Comparison of ENCODE assay signal across 8 cellular contexts in genomic region chr6:35522660-35523658, GRCh38. TPM values are rescaled to one million over a fixed set of nuclear protein-coding genes. Genes with fewer than 3 reads are reported as not detected.
A peak's percentile ranks its signal among the peaks of the same experiment; 100 is the strongest.
DNase-seq lines count a peak whose midpoint lies in the region; ATAC-seq and TF ChIP-seq lines count a peak whose summit lies in the region.

No MANE protein-coding gene starts in this region.

- peak; percentile 90 for TF ChIP-seq CTCF in BE2C (IDR thresholded peaks at IDR 0.05; ENCODE audit: low read depth, low read length)
- TF ChIP-seq CTCF in GM23338 (conservative IDR thresholded peaks at IDR 0.05; ENCODE audit: low read depth in 2 of 2), result peak; percentile 78 to 97
- peak; percentile 98 for TF ChIP-seq CTCF in coronary artery (IDR thresholded peaks at IDR 0.05)
- TF ChIP-seq CTCF in liver (IDR thresholded peaks at IDR 0.05; ENCODE audit: low read depth, low read length, missing input control), result peak; percentile 91

- no peaks in the 10 kb centered on the region for H3K79me2 ChIP-seq in GM23338 (replicated peaks; ENCODE audit: insufficient read depth)

- H4K20me1 ChIP-seq in GM23338 (replicated peaks; ENCODE audit: insufficient read depth), result no peaks in the 10 kb centered on the region

- no peaks in the 10 kb centered on the region for H3K9me3 ChIP-seq in BE2C
- no peaks in the 10 kb centered on the region for H3K9me3 ChIP-seq in liver (ENCODE audit: control insufficient read depth in 4 of 4, low read length in 3 of 4)

- H3K27ac ChIP-seq in GM23338 (ENCODE audit: low read depth), result no peak overlapping the region
- no peak overlapping the region for H3K27ac ChIP-seq in coronary artery
- H3K27ac ChIP-seq in liver (ENCODE audit: low read depth in 1 of 2, low read length in 2 of 2), result no peak overlapping the region

- H2AFZ ChIP-seq in GM23338, result peak overlapping the region; percentile 96

- peak overlapping the region; percentile 66 for H3K4me2 ChIP-seq in GM23338

- H3K4me3 ChIP-seq in BE2C (ENCODE audit: low read depth, low read length) (peak overlapping the region; percentile 40), GM23338 (peak overlapping the region; percentile 25; the same call in 1 of the 2 replicates), coronary artery (peak overlapping the region; percentile 45), liver (ENCODE audit: low read depth in 1 of 3, low read length in 3 of 3) (no peak overlapping the region)

- H3K4me1 ChIP-seq in BE2C (no peaks in the 10 kb centered on the region), GM23338 (ENCODE audit: insufficient read depth) (peaks cover 7% of the 10 kb centered on the region), liver (ENCODE audit: control insufficient read depth in 4 of 4, insufficient read depth in 4 of 4, low read length in 3 of 4) (peaks cover 0 to 3% (median 2%) of the 10 kb centered on the region in 4 donors)

- H3K9me2 ChIP-seq in GM23338 (ENCODE audit: insufficient read depth), result no peaks in the 10 kb centered on the region

- peaks cover 14% of the 10 kb centered on the region for H3K4me1 Mint-ChIP-seq in GM23338

- H3K36me3 Mint-ChIP-seq in GM23338 (ENCODE audit: low read depth), result no peaks in the 10 kb centered on the region

- H3K27me3 Mint-ChIP-seq in GM23338 (ENCODE audit: insufficient read depth, low read depth, poor library complexity), result peaks cover 15% of the 10 kb centered on the region

- ATAC-seq in GM23338 (peak; percentile 91), GM21619 (IDR thresholded peaks at IDR 0.05; ENCODE audit: unreplicated experiment) (no peak)

- TF ChIP-seq RAD21 in liver (IDR thresholded peaks at IDR 0.05), result peak; percentile 95 to 97

- 0 out of 2 replicates have a peak, but pooled peaks cover 3% of the 10 kb centered on the region for H3F3A ChIP-seq in GM23338 (replicated peaks; ENCODE audit: low read depth)

- no peak overlapping the region for H3K4me3 Mint-ChIP-seq in GM23338

- 38% methylated on average over 32 of the region's 32 CpGs for WGBS in liver

- peak; percentile 86 for DNase-seq in BE2C
- peak; percentile 86 for DNase-seq in GM23338 (ENCODE audit: low spot score)
- DNase-seq in NCI-H2196 (lab: John Stamatoyannopoulos, UW; ENCODE audit: unreplicated experiment), result peak; percentile 76
- peak; percentile 84 for DNase-seq in activated CD4-positive, alpha-beta T cell treated with anti-CD3 and anti-CD28 coated beads for 48 hours
- no peak for DNase-seq in coronary artery (ENCODE audit: low spot score)
- DNase-seq in stimulated activated CD4-positive, alpha-beta T cell treated with anti-CD3 and anti-CD28 coated beads, Interleukin-4, amount 100 ng/mL, for 48 hours (ENCODE audit: low read depth in 2 of 2), result peak; percentile 69 to 78

- no peak overlapping the region for H3K27ac Mint-ChIP-seq in GM23338

- no peaks in the 10 kb centered on the region for H3K36me3 ChIP-seq in BE2C
- no peaks in the 10 kb centered on the region for H3K36me3 ChIP-seq in GM23338 (ENCODE audit: insufficient read depth)
- H3K36me3 ChIP-seq in liver (ENCODE audit: control insufficient read depth in 4 of 4, insufficient read depth in 3 of 4, low read depth in 1 of 4, low read length in 3 of 4), result no peaks in the 10 kb centered on the region

- H3K27me3 ChIP-seq in BE2C (no peaks in the 10 kb centered on the region), GM23338 (ENCODE audit: insufficient read depth) (no peaks in the 10 kb centered on the region), liver (ENCODE audit: control insufficient read depth in 4 of 4, insufficient read depth in 4 of 4, low read length in 3 of 4) (no peaks in the 10 kb centered on the region)

- no peak overlapping the region for H3K9ac ChIP-seq in liver (ENCODE audit: low read depth in 1 of 2, low read length in 2 of 2)

- no peaks in the 10 kb centered on the region; the same call in 2 of the 3 replicates for H3K9me3 Mint-ChIP-seq in GM23338

TF ChIP-seq in GM23338, 12 proteins besides CTCF, POLR2A, EP300 and RAD21 (continues in another document):
- TF ChIP-seq POLR2AphosphoS5 (IDR thresholded peaks at IDR 0.05; ENCODE audit: low read depth) (no peak), STAT1 (IDR thresholded peaks at IDR 0.05; ENCODE audit: unreplicated experiment) (no peak), ZNF331 (CRISPR knock-in tag; IDR thresholded peaks at IDR 0.05; ENCODE audit: low read depth) (no peak), NANOG (IDR thresholded peaks at IDR 0.05; ENCODE audit: borderline replicate concordance) (no peak), CREB1 (CRISPR knock-in tag; IDR thresholded peaks at IDR 0.05; ENCODE audit: low read depth) (no peak), ZNF114 (CRISPR knock-in tag; IDR thresholded peaks at IDR 0.05) (no peak)

TF ChIP-seq in liver, 16 proteins besides CTCF, POLR2A, EP300 and RAD21:
- TF ChIP-seq EGR1 (IDR thresholded peaks at IDR 0.05; ENCODE audit: low read depth in 2 of 2) (no peak), JUND (IDR thresholded peaks at IDR 0.05) (no peak), NR2F2 (IDR thresholded peaks at IDR 0.05) (no peak), FOXA1 (IDR thresholded peaks at IDR 0.05) (no peak), REST (IDR thresholded peaks at IDR 0.05) (no peak), HNF4A (conservative IDR thresholded peaks at IDR 0.05) (no peak), GABPA (IDR thresholded peaks at IDR 0.05 in 1 of 2, conservative IDR thresholded peaks at IDR 0.05 in 1 of 2) (no peak), ATF3 (IDR thresholded peaks at IDR 0.05) (no peak), FOXA2 (IDR thresholded peaks at IDR 0.05) (no peak), YY1 (IDR thresholded peaks at IDR 0.05) (no peak), ZBTB33 (IDR thresholded peaks at IDR 0.05) (no peak), RXRA (IDR thresholded peaks at IDR 0.05) (no peak), MAX (IDR thresholded peaks at IDR 0.05) (no peak), TAF1 (conservative IDR thresholded peaks at IDR 0.05) (no peak), HNF4G (IDR thresholded peaks at IDR 0.05) (no peak), SP1 (IDR thresholded peaks at IDR 0.05) (no peak)
TF ChIP-seq in liver: peak in this region for 0.

RNA-seq across cellular contexts. Expression of gene TULP1, which starts 10.3 kb away (rescaled TPM):
- not detected for polyA plus RNA-seq in BE2C (2012; ENCODE audit: insufficient read depth, insufficient read length, low read depth)
- total RNA-seq in GM23338 (2014; rRNA removed; shearing (Covaris generic)), result 1.3 and 3.0 TPM in 2 replicates
- polyA plus RNA-seq in GM23338 (2016; fragmentation: Nextera tagmentation; extraction: Ambion mirVana) (3.8 and 7.1 TPM in 2 replicates), liver (not detected)
- total RNA-seq in liver, result not detected

RNA-seq across cellular contexts. Expression of gene TEAD3, which starts 26.1 kb away (rescaled TPM):
- 24.8 TPM for polyA plus RNA-seq in BE2C (2012; ENCODE audit: insufficient read depth, insufficient read length, low read depth)
- total RNA-seq in GM23338 (2014; rRNA removed; shearing (Covaris generic)), result 26.5 and 26.7 TPM in 2 replicates
- 15.0 and 15.6 TPM in 2 replicates for polyA plus RNA-seq in GM23338 (2016; fragmentation: Nextera tagmentation; extraction: Ambion mirVana)
- 1 to 10 TPM; 1.9 to 5.8 TPM for total RNA-seq in liver
- polyA plus RNA-seq in liver, result 1 to 10 TPM; 3.3 to 6.8 TPM

RNA-seq across cellular contexts. Expression of gene RPL10A, which starts 54.8 kb away (rescaled TPM):
- polyA plus RNA-seq in BE2C (2012; ENCODE audit: insufficient read depth, insufficient read length, low read depth), result 1,119 TPM
- 1,297 and 1,329 TPM in 2 replicates for total RNA-seq in GM23338 (2014; rRNA removed; shearing (Covaris generic))
- polyA plus RNA-seq in GM23338 (2016; fragmentation: Nextera tagmentation; extraction: Ambion mirVana) (686 and 730 TPM in 2 replicates), liver (100 to 1,000 TPM; 213 to 694 TPM)
- total RNA-seq in liver, result 1,000 to 10,000 TPM in 1 of 2 donors, 100 to 1,000 TPM in 1; 363 to 1,235 TPM

Comparison
In these comparisons a context has a peak if more than half of its experiments do, and no peak if none do; other contexts are left out.
1. H3K4me3 ChIP-seq: peak in BE2C (single experiment), GM23338 (single experiment) and coronary artery (single experiment); none in liver (0 of 3).
2. Peak in every context shown above with its lines, with median percentiles within 50 percentile points of each other: CTCF ChIP-seq.